In genomic region chr5:124195416-124195815, GRCh38 we compare ENCODE assay signal across 14 cellular contexts.
DNase-seq lines count a peak whose midpoint lies in the region; ATAC-seq and TF ChIP-seq lines count a peak whose summit lies in the region.
"Had no signal": no experiment of that assay in that cellular context is flagged by ENCODE, and none has a peak within 500 bp of the region (broad histone marks: within the 10 kb centered on the region; RNA-seq: fewer than 3 reads in every experiment).

No MANE protein-coding gene starts in this region.

- no peak overlapping the region for H3K4me2 ChIP-seq in SK-N-SH
- H3K4me2 ChIP-seq: BLaER1 treated with 17β-estradiol and CSF1 and Interleukin-3, amounts not matched to agents 10 nM and 100 nM had no signal

- TF ChIP-seq CTCF in SK-N-SH (IDR thresholded peaks at IDR 0.05) (no peak), brain (conservative IDR thresholded peaks at IDR 0.05) (no peak), neural crest cell (conservative IDR thresholded peaks at IDR 0.05) (no peak), dorsolateral prefrontal cortex (IDR thresholded peaks at IDR 0.05 in 54 of 56, conservative IDR thresholded peaks at IDR 0.05 in 2 of 56; ENCODE audit: low read depth in 1 of 56, partially characterized antibody in 56 of 56) (no peak), Peyer's patch (IDR thresholded peaks at IDR 0.05) (no peak)

- no peaks in the 10 kb centered on the region for H3F3A ChIP-seq in SK-N-SH (replicated peaks; ENCODE audit: insufficient read depth)

- no peak for TF ChIP-seq POLR2A in Peyer's patch (IDR thresholded peaks at IDR 0.05)

- H3K4me1 ChIP-seq in SK-N-SH (ENCODE audit: control insufficient read depth in 1 of 2, insufficient read depth in 2 of 2, low read depth in 1 of 2, low read length in 1 of 2) (peaks cover 10 to 22% of the 10 kb centered on the region in 2 experiments; a peak in 3 of 4 replicates), Peyer's patch (no peaks in the 10 kb centered on the region)
- H3K4me1 ChIP-seq: BLaER1 treated with 17β-estradiol and CSF1 and Interleukin-3, amounts not matched to agents 10 nM and 100 nM had no signal

- H3K4me3 Mint-ChIP-seq in brain, result no peak overlapping the region
- H3K4me3 Mint-ChIP-seq in neural crest cell, result peak overlapping the region; percentile 24
- H3K4me3 Mint-ChIP-seq: H9 had no signal

- no peaks in the 10 kb centered on the region for H3K79me2 ChIP-seq in SK-N-SH (ENCODE audit: insufficient read depth)

- peaks cover 65% of the 10 kb centered on the region for H3K4me1 Mint-ChIP-seq in brain
- H3K4me1 Mint-ChIP-seq in neural crest cell, result peaks cover 90% of the 10 kb centered on the region
- H3K4me1 Mint-ChIP-seq: CD4-positive, CD25-positive, alpha-beta regulatory T cell had no signal

- WGBS in SK-N-SH (ENCODE audit: low lambda C conversion rate), result 41% methylated on average over 2 of the region's 2 CpGs

- DNase-seq in SK-N-SH (no peak), neural crest cell (ENCODE audit: low read depth, low spot score) (no peak), SKM-1 treated with dmso at 0.1 percent for 144 hours (lab: John Stamatoyannopoulos, UW; ENCODE audit: unreplicated experiment) (no peak), dorsolateral prefrontal cortex (no peak), Peyer's patch (no peak)
- DNase-seq: 8988T; AML-193; CD4-positive, CD25-positive, alpha-beta regulatory T cell; DMS79; GOT3; H9 had no signal

- ATAC-seq in SK-N-SH treated with all-trans-retinoic acid at 6 μM for 48 hours, result no peak

- CTCF ChIA-PET in SK-N-SH (lab: Yijun Ruan, JAX), result interaction anchor here (0.9 kb wide), 1 partner anchor 10 kb away, joined by 3 read pairs; no protein-coding TSS in a partner anchor

- no peaks in the 10 kb centered on the region for H4K20me1 ChIP-seq in SK-N-SH (ENCODE audit: insufficient read depth)
- H4K20me1 ChIP-seq: BLaER1 treated with 17β-estradiol and CSF1 and Interleukin-3, amounts not matched to agents 10 nM and 100 nM had no signal

- no peaks in the 10 kb centered on the region for H3K36me3 ChIP-seq in SK-N-SH (replicated peaks in 1 of 2; ENCODE audit: control insufficient read depth in 1 of 2, insufficient read depth in 2 of 2, low read length in 1 of 2)
- H3K36me3 ChIP-seq in Peyer's patch, result no peaks in the 10 kb centered on the region
- H3K36me3 ChIP-seq: BLaER1 treated with 17β-estradiol and CSF1 and Interleukin-3, amounts not matched to agents 10 nM and 100 nM had no signal

- TF ChIP-seq EP300 in SK-N-SH (IDR thresholded peaks at IDR 0.05; ENCODE audit: borderline replicate concordance in 1 of 2, low read depth in 1 of 2, low read length in 1 of 2), result peak in 1 of 2 experiments; percentile 9; a peak in 1 of 4 replicates

- H3K27me3 Mint-ChIP-seq in brain, result peaks cover 3% of the 10 kb centered on the region
- H3K27me3 Mint-ChIP-seq in neural crest cell (ENCODE audit: low read depth), result no peaks in the 10 kb centered on the region
- H3K27me3 Mint-ChIP-seq: CD4-positive, CD25-positive, alpha-beta regulatory T cell had no signal

- H3K27ac ChIP-seq in SK-N-SH (ENCODE audit: low read depth in 2 of 2, low read length in 1 of 2), result no peak overlapping the region; a peak in 1 of 4 replicates
- H3K27ac ChIP-seq in dorsolateral prefrontal cortex, result peak overlapping the region in 1 of 59 donors; percentile 12
- no peak overlapping the region for H3K27ac ChIP-seq in Peyer's patch
- H3K27ac ChIP-seq: BLaER1 treated with 17β-estradiol and CSF1 and Interleukin-3, amounts not matched to agents 10 nM and 100 nM had no signal

- no peak overlapping the region for H2AFZ ChIP-seq in SK-N-SH (ENCODE audit: low read depth)

- H3K4me3 ChIP-seq in SK-N-SH (ENCODE audit: low read depth in 2 of 2, low read length in 1 of 2) (no peak overlapping the region), dorsolateral prefrontal cortex (no peak overlapping the region), Peyer's patch (no peak overlapping the region)
- H3K4me3 ChIP-seq: BLaER1 treated with 17β-estradiol and CSF1 and Interleukin-3, amounts not matched to agents 10 nM and 100 nM had no signal

- H3K36me3 Mint-ChIP-seq in brain, result no peaks in the 10 kb centered on the region
- no peaks in the 10 kb centered on the region for H3K36me3 Mint-ChIP-seq in neural crest cell (ENCODE audit: low read depth)
- H3K36me3 Mint-ChIP-seq: CD4-positive, CD25-positive, alpha-beta regulatory T cell had no signal

- no peak for TF ChIP-seq RAD21 in SK-N-SH (IDR thresholded peaks at IDR 0.05; ENCODE audit: low read length)

- POLR2A ChIA-PET in SK-N-SH (lab: Yijun Ruan, JAX), result no interaction called here

- H3K9ac ChIP-seq in SK-N-SH, result no peak overlapping the region
- H3K9ac ChIP-seq: BLaER1 treated with 17β-estradiol and CSF1 and Interleukin-3, amounts not matched to agents 10 nM and 100 nM had no signal

- no peaks in the 10 kb centered on the region for H3K9me3 ChIP-seq in SK-N-SH
- H3K9me3 ChIP-seq in Peyer's patch, result no peaks in the 10 kb centered on the region
- H3K9me3 ChIP-seq: BLaER1 treated with 17β-estradiol and CSF1 and Interleukin-3, amounts not matched to agents 10 nM and 100 nM had no signal

- H3K9me2 ChIP-seq in SK-N-SH, result no peaks in the 10 kb centered on the region

- H3K27ac Mint-ChIP-seq in brain, result peak overlapping the region in 3 of 5 experiments; percentile 17 to 65 (median 35)
- H3K27ac Mint-ChIP-seq in neural crest cell (ENCODE audit: unreplicated experiment), result no peak overlapping the region
- H3K27ac Mint-ChIP-seq: CD4-positive, CD25-positive, alpha-beta regulatory T cell; H9 had no signal

- H3K27me3 ChIP-seq in SK-N-SH (ENCODE audit: insufficient read depth) (no peaks in the 10 kb centered on the region), dorsolateral prefrontal cortex (no peaks in the 10 kb centered on the region), Peyer's patch (no peaks in the 10 kb centered on the region)
- H3K27me3 ChIP-seq: BLaER1 treated with 17β-estradiol and CSF1 and Interleukin-3, amounts not matched to agents 10 nM and 100 nM had no signal

- intact Hi-C loops in dorsolateral prefrontal cortex (cut with DNase I), result no loop called here

- peaks cover 0 to 4% (median 0%) of the 10 kb centered on the region in 5 experiments for H3K9me3 Mint-ChIP-seq in brain
- no peaks in the 10 kb centered on the region for H3K9me3 Mint-ChIP-seq in neural crest cell

TF ChIP-seq in SK-N-SH, 30 proteins besides CTCF, POLR2A, EP300 and RAD21 (continues in another document):
- TF ChIP-seq RCOR1 (IDR thresholded peaks at IDR 0.05; ENCODE audit: low read length), result no peak
- no peak for TF ChIP-seq FOXJ3 (CRISPR knock-in tag; IDR thresholded peaks at IDR 0.05)
- TF ChIP-seq CHD2 (IDR thresholded peaks at IDR 0.05; ENCODE audit: low read length, partially characterized antibody), result no peak
- TF ChIP-seq GATA2 (CRISPR knock-in tag; IDR thresholded peaks at IDR 0.05), result no peak
- TF ChIP-seq RFX5 (IDR thresholded peaks at IDR 0.05; ENCODE audit: low read length), result no peak

TF ChIP-seq in SK-N-SH treated with all-trans-retinoic acid at 6 μM for 48 hours, 23 proteins besides CTCF, POLR2A, EP300 and RAD21:
- no peak for TF ChIP-seq OSR1 (CRISPR knock-in tag; IDR thresholded peaks at IDR 0.05)
- TF ChIP-seq ESRRG (CRISPR knock-in tag; IDR thresholded peaks at IDR 0.05), result no peak
- TF ChIP-seq BACH2 (CRISPR knock-in tag; IDR thresholded peaks at IDR 0.05; ENCODE audit: borderline replicate concordance), result no peak
- TF ChIP-seq ZNF8 (CRISPR knock-in tag; IDR thresholded peaks at IDR 0.05), result no peak
- no peak for TF ChIP-seq TCF4 (CRISPR knock-in tag; IDR thresholded peaks at IDR 0.05; ENCODE audit: borderline replicate concordance)
- TF ChIP-seq ARNTL (CRISPR knock-in tag; IDR thresholded peaks at IDR 0.05; ENCODE audit: borderline replicate concordance, low read depth), result no peak
- no peak for TF ChIP-seq ZC3H10 (CRISPR knock-in tag; IDR thresholded peaks at IDR 0.05)
- no peak for TF ChIP-seq ZFP30 (CRISPR knock-in tag; IDR thresholded peaks at IDR 0.05)
- no peak for TF ChIP-seq ZNF70 (CRISPR knock-in tag; IDR thresholded peaks at IDR 0.05)
- TF ChIP-seq RARB (CRISPR knock-in tag; IDR thresholded peaks at IDR 0.05), result no peak
- TF ChIP-seq GLIS3 (CRISPR knock-in tag; IDR thresholded peaks at IDR 0.05), result no peak
- no peak for TF ChIP-seq ZNF565 (CRISPR knock-in tag; conservative IDR thresholded peaks at IDR 0.05; ENCODE audit: low read depth)
- no peak for TF ChIP-seq CSDC2 (CRISPR knock-in tag; IDR thresholded peaks at IDR 0.05)
- TF ChIP-seq POU6F1 (CRISPR knock-in tag; IDR thresholded peaks at IDR 0.05; ENCODE audit: borderline replicate concordance, low read depth), result no peak
- no peak for TF ChIP-seq SNAI2 (CRISPR knock-in tag; IDR thresholded peaks at IDR 0.05)
- no peak for TF ChIP-seq ZFP3 (CRISPR knock-in tag; IDR thresholded peaks at IDR 0.05)
TF ChIP-seq in SK-N-SH treated with all-trans-retinoic acid at 6 μM for 48 hours: peak in this region for 0.
